Comparison of ENCODE assay signal across 1 cellular context in genomic region chr11:34606326-34607120, GRCh38.
TF ChIP-seq lines count a peak whose summit lies in the region.

No MANE protein-coding gene starts in this region.

TF ChIP-seq in A549, 52 proteins besides CTCF, POLR2A, EP300 and RAD21 (continued from another document):
- TF ChIP-seq ATOH8 (CRISPR knock-in tag; IDR thresholded peaks at IDR 0.05; ENCODE audit: low read depth) (no peak), ZC3H11A (IDR thresholded peaks at IDR 0.05) (no peak), RCOR1 (IDR thresholded peaks at IDR 0.05; ENCODE audit: low read depth, low read length) (no peak), CHD2 (IDR thresholded peaks at IDR 0.05; ENCODE audit: low read length, partially characterized antibody) (no peak), ZNF302 (CRISPR knock-in tag; IDR thresholded peaks at IDR 0.05) (no peak), MAX (IDR thresholded peaks at IDR 0.05) (no peak), FOSL2 (IDR thresholded peaks at IDR 0.05) (no peak), FOSL2 (CRISPR knock-in tag; IDR thresholded peaks at IDR 0.05) (0 out of 2 replicates have a peak, but pooled peaks have one; percentile 21), RFX5 (IDR thresholded peaks at IDR 0.05) (no peak), RNF2 (IDR thresholded peaks at IDR 0.05; ENCODE audit: borderline replicate concordance, low read depth) (no peak)
TF ChIP-seq in A549: peak in this region for 3.
